ENCODE assay signal across 8 cellular contexts in genomic region chr1:150366416-150367296, GRCh38. TPM values are rescaled to one million over a fixed set of nuclear protein-coding genes. Genes with fewer than 3 reads are reported as not detected.
DNase-seq lines count a peak whose midpoint lies in the region; ATAC-seq, FAIRE-seq and TF ChIP-seq lines count a peak whose summit lies in the region.

No MANE protein-coding gene starts in this region.

- TF ChIP-seq CTCF in brain (conservative IDR thresholded peaks at IDR 0.05), result no peak

- H3K27me3 Mint-ChIP-seq in CD4-positive, alpha-beta memory T cell, result no peaks in the 10 kb centered on the region
- peaks cover 25% of the 10 kb centered on the region for H3K27me3 Mint-ChIP-seq in brain

- H3K27me3 ChIP-seq in CD4-positive, alpha-beta memory T cell (ENCODE audit: insufficient read depth, low read length), result no peaks in the 10 kb centered on the region
- no peaks in the 10 kb centered on the region for H3K27me3 ChIP-seq in mesendoderm (ENCODE audit: insufficient read depth, low read length, poor library complexity)

- no peak overlapping the region for H3K23ac ChIP-seq in mesendoderm (ENCODE audit: low read length)

- intact Hi-C loops in CD4-positive, alpha-beta memory T cell (cut with micrococcal nuclease), result loop anchor here (10.0 kb wide), 1 partner anchor 118 kb away; the partner anchor contains the start of gene TARS2

- H2BK15ac ChIP-seq in mesendoderm (replicated peaks; ENCODE audit: low read depth), result no peak overlapping the region

- H4K5ac ChIP-seq in mesendoderm (ENCODE audit: low read length), result no peak overlapping the region

- POLR2A ChIA-PET in CD4-positive, alpha-beta memory T cell (lab: Charles Lee; ENCODE audit: partially characterized antibody), result interaction anchor here (0.7 to 3.7 kb wide), 5 partner anchors 9 to 213 kb away, joined by 3 to 39 read pairs (median 4); partner anchors contain the start of genes APH1A and MCL1

- peak overlapping the region; percentile 3 for H3K56ac ChIP-seq in mesendoderm (ENCODE audit: low read length)

- H3K4me1 ChIP-seq in CD4-positive, alpha-beta memory T cell (ENCODE audit: insufficient read depth, low read length), result peaks cover 52% of the 10 kb centered on the region
- peaks cover 2% of the 10 kb centered on the region for H3K4me1 ChIP-seq in mesendoderm (ENCODE audit: control insufficient read depth, low read depth, low read length)

- CTCF ChIA-PET in CD4-positive, alpha-beta memory T cell (lab: Charles Lee; ENCODE audit: partially characterized antibody), result no interaction called here

- H3K9me3 ChIP-seq in CD4-positive, alpha-beta memory T cell (ENCODE audit: control insufficient read depth in 1 of 2, low read length in 2 of 2), result no peaks in the 10 kb centered on the region
- H3K9me3 ChIP-seq in KOPT-K1 (ENCODE audit: insufficient read depth, low read length, poor library complexity, severe bottlenecking), result no peaks in the 10 kb centered on the region

- H3K4ac ChIP-seq in mesendoderm (ENCODE audit: low read depth, low read length), result no peak overlapping the region

- peaks cover 31 to 67% (median 46%) of the 10 kb centered on the region in 4 donors for H3K4me1 Mint-ChIP-seq in CD4-positive, alpha-beta memory T cell
- H3K4me1 Mint-ChIP-seq in brain, result peaks cover 61% of the 10 kb centered on the region

- peak overlapping the region; percentile 96 for H3K27ac ChIP-seq in CD4-positive, alpha-beta memory T cell (ENCODE audit: low read depth, low read length)
- H3K27ac ChIP-seq in KOPT-K1 (ENCODE audit: low read depth, low read length, poor library complexity, severe bottlenecking) (peak overlapping the region; percentile 84), mesendoderm (ENCODE audit: low read depth, low read length) (no peak overlapping the region)

- H3K79me2 ChIP-seq in mesendoderm (ENCODE audit: control insufficient read depth, insufficient read depth, low read length), result peaks cover 58% of the 10 kb centered on the region

- no peak overlapping the region for H4K8ac ChIP-seq in mesendoderm (ENCODE audit: low read depth, low read length)

- no peak overlapping the region for H3K18ac ChIP-seq in mesendoderm (ENCODE audit: low read length)

- H3K27ac Mint-ChIP-seq in CD4-positive, alpha-beta memory T cell, result peak overlapping the region; percentile 97 to 100 (median 99)
- H3K27ac Mint-ChIP-seq in brain, result peak overlapping the region; percentile 97 to 100 (median 99)

- no peaks in the 10 kb centered on the region for H3K79me1 ChIP-seq in mesendoderm (ENCODE audit: low read length)

- peak overlapping the region; percentile 98 to 100 for H3K4me3 ChIP-seq in CD4-positive, alpha-beta memory T cell (ENCODE audit: low read length in 2 of 2)
- no peak overlapping the region for H3K4me3 ChIP-seq in mesendoderm (ENCODE audit: low read length)

- no peak for FAIRE-seq in frontal cortex (lab: Jason Lieb, UNC)

- no peak for DNase-seq in CD4-positive, alpha-beta memory T cell
- peak; percentile 34 for DNase-seq in mesendoderm
- DNase-seq in frontal cortex (ENCODE audit: low spot score in 2 of 2), result no peak
- DNase-seq in left lobe of liver (ENCODE audit: low spot score), result no peak
- DNase-seq in CD1c-positive myeloid dendritic cell (ENCODE audit: extremely low spot score), result no peak

- WGBS in mesendoderm (ENCODE audit: extremely low coverage, insufficient coverage, low lambda C conversion rate), result no CpG with 5 or more reads among the region's 12 CpGs

- H3K36me3 ChIP-seq in CD4-positive, alpha-beta memory T cell (ENCODE audit: insufficient read depth, low read length), result no peaks in the 10 kb centered on the region
- H3K36me3 ChIP-seq in KOPT-K1 (ENCODE audit: insufficient read depth, low read length) (no peaks in the 10 kb centered on the region), mesendoderm (ENCODE audit: control insufficient read depth, insufficient read depth, low read length) (no peaks in the 10 kb centered on the region)

- no peak overlapping the region for H2BK5ac ChIP-seq in mesendoderm (ENCODE audit: low read length)

- H3K9me3 Mint-ChIP-seq in CD4-positive, alpha-beta memory T cell, result peaks cover 0 to 1% (median 0%) of the 10 kb centered on the region in 8 donors
- H3K9me3 Mint-ChIP-seq in brain, result peaks cover 0 to 6% (median 0%) of the 10 kb centered on the region in 5 experiments

- peaks cover 4 to 38% of the 10 kb centered on the region in 2 donors for H3K36me3 Mint-ChIP-seq in CD4-positive, alpha-beta memory T cell
- H3K36me3 Mint-ChIP-seq in brain, result peaks cover 24% of the 10 kb centered on the region

- no peak overlapping the region for H2AK5ac ChIP-seq in mesendoderm (ENCODE audit: low read length)

- no peak overlapping the region for H2BK120ac ChIP-seq in mesendoderm (ENCODE audit: low read depth, low read length)

- ATAC-seq in left lobe of liver, result no peak
- no peak for ATAC-seq in HG03095 (IDR thresholded peaks at IDR 0.05; ENCODE audit: unreplicated experiment)

- H3K4me2 ChIP-seq in mesendoderm (ENCODE audit: low read length), result peak overlapping the region; percentile 48

- peak overlapping the region; percentile 98 for H3K9ac ChIP-seq in mesendoderm (ENCODE audit: low read length)

- H3K4me3 Mint-ChIP-seq in CD4-positive, alpha-beta memory T cell, result peak overlapping the region; percentile 94 to 100 (median 99)
- H3K4me3 Mint-ChIP-seq in brain, result peak overlapping the region; percentile 92 to 98 (median 97)

RNA-seq across cellular contexts. Expression of gene RPRD2, which starts 2.7 kb away (rescaled TPM):
- total RNA-seq in CD4-positive, alpha-beta memory T cell, result 10 to 100 TPM; 60.0 to 61.0 TPM
- polyA plus RNA-seq in CD4-positive, alpha-beta memory T cell, result 10 to 100 TPM; 10.1 to 37.1 TPM
- 42.6 TPM for polyA plus RNA-seq in brain (ENCODE audit: insufficient read depth, low read depth, low replicate concordance)
- polyA plus RNA-seq in mesendoderm (2013, experiment 1 of 2), result 17.4 TPM
- polyA plus RNA-seq in mesendoderm (2013, experiment 2 of 2), result 17.5 TPM
- total RNA-seq in frontal cortex, result 15.5 TPM
- 12.8 TPM for total RNA-seq in left lobe of liver

RNA-seq across cellular contexts. Expression of gene PRPF3, which starts 45.3 kb away (rescaled TPM):
- 100 to 1,000 TPM; 131 to 139 TPM for total RNA-seq in CD4-positive, alpha-beta memory T cell
- 10 to 100 TPM in 1 of 2 donors, 1 to 10 TPM in 1; 8.6 to 24.3 TPM for polyA plus RNA-seq in CD4-positive, alpha-beta memory T cell
- 56.6 TPM for polyA plus RNA-seq in brain (ENCODE audit: insufficient read depth, low read depth, low replicate concordance)
- polyA plus RNA-seq in mesendoderm (2013, experiment 1 of 2), result 45.2 TPM
- 44.2 TPM for polyA plus RNA-seq in mesendoderm (2013, experiment 2 of 2)
- total RNA-seq in frontal cortex (37.9 TPM), left lobe of liver (21.3 TPM)
